ENCODE assay signal across 9 cellular contexts in the genomic region with DNA sequence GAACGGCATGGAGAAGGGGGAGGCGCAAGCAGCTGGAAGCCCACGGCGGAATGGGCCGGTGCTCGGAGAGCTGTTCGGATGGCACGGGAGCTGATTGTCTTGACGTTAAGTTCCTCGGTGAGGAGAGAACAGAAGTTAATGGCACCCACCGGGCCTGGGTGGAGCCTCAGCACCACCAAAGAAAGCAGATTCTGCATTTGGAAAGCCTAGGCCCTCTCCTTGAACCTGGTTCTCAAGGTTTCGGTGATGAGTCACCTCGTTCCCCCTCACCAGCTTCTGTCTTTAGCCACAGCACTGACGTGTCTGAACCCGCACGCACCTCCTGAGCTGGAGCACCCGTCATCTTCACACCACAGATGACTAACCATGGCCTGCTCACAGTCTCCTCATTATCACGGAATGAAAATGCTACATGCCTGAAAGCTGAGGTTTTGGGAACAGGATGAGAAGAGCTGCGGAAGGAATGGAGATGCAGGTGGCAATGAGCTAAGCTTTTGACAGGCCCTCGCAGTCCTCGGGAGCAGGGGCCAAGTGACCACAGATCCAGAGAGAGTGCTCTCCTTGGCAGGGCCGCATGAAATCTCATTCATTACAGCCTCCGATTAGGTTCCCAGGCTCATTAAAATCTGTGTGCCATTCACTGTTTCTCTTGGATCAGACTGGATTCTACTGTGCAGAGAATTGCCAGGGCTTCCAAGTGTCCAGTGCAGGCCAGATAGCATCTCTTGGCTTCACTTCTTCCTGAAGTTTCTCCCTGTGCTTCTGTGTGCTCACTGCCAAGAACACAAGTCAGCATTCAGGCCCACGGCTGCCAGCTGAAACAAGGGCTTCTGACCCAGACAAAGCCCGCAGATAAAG.
DNase-seq lines count a peak whose midpoint lies in the region; ATAC-seq, FAIRE-seq and TF ChIP-seq lines count a peak whose summit lies in the region.
"Had no signal": no experiment of that assay in that cellular context is flagged by ENCODE, and none has a peak within 500 bp of the region (broad histone marks: within the 10 kb centered on the region; RNA-seq: fewer than 3 reads in every experiment).

No MANE protein-coding gene starts in this region.

- 0 out of 4 replicates have a peak overlapping the region, but pooled peaks of 1 of the 2 experiments have one; percentile 36 for H3K9ac ChIP-seq in K562 (ENCODE audit: insufficient read depth in 1 of 2, low read depth in 2 of 2, low read length in 2 of 2)

- TF ChIP-seq RAD21 in K562 (CRISPR knock-in tag; conservative IDR thresholded peaks at IDR 0.05 in 1 of 2, IDR thresholded peaks at IDR 0.05 in 1 of 2), result no peak

- intact Hi-C loops in K562 (cut with micrococcal nuclease), result no loop called here

- H3K4me1 Mint-ChIP-seq in memory B cell, result peaks cover 3% of the 10 kb centered on the region

- H3K9me3 Mint-ChIP-seq in memory B cell, result no peaks in the 10 kb centered on the region

- H3K27ac Mint-ChIP-seq in memory B cell, result no peak overlapping the region

- H3K4me3 Mint-ChIP-seq in memory B cell, result no peak overlapping the region

- H3K4me3 ChIP-seq in K562 (no peak overlapping the region), suprapubic skin (no peak overlapping the region)

- peaks cover 6 to 7% of the 10 kb centered on the region in 2 experiments; a peak in 3 of 5 replicates for H3K4me1 ChIP-seq in K562 (replicated peaks in 1 of 2; ENCODE audit: control insufficient read depth in 2 of 2, insufficient read depth in 2 of 2, low read length in 2 of 2)
- peaks cover 15% of the 10 kb centered on the region for H3K4me1 ChIP-seq in suprapubic skin

- ATAC-seq in K562, result peak; percentile 76
- ATAC-seq in memory B cell (ENCODE audit: low read depth), result peak; percentile 93
- ATAC-seq in GM19023 (IDR thresholded peaks at IDR 0.05; ENCODE audit: unreplicated experiment), result no peak

- peaks cover 59 to 75% of the 10 kb centered on the region in 2 experiments for H3K27me3 ChIP-seq in K562 (ENCODE audit: control insufficient read depth in 2 of 2, insufficient read depth in 2 of 2, low read length in 2 of 2)
- H3K27me3 ChIP-seq in suprapubic skin, result peaks cover 6% of the 10 kb centered on the region

- in situ Hi-C loops in KBM-7 (cut with MboI; ENCODE audit: low pct_unique_long_range_greater_than_20kb, low sequenced_read_pairs) (no loop called here), K562 (cut with MboI) (no loop called here)

- 16% methylated on average over 23 of the region's 25 CpGs for WGBS in K562 (ENCODE audit: insufficient coverage, low coverage, missing lambda C conversion rate)
- WGBS in suprapubic skin, result 45% methylated on average over 25 of the region's 25 CpGs

- no peaks in the 10 kb centered on the region for H3K79me2 ChIP-seq in K562 (ENCODE audit: control insufficient read depth, insufficient read depth, low read length)

- peaks cover 3% of the 10 kb centered on the region for H3K9me1 ChIP-seq in K562 (ENCODE audit: control insufficient read depth, insufficient read depth, low read length)

- CTCF ChIA-PET in K562 (lab: Yijun Ruan, JAX; ENCODE audit: low intra/inter-chr PET ratio), result no interaction called here

- DNase-seq in activated CD4-positive, alpha-beta T cell treated with anti-CD3 and anti-CD28 coated beads for 24 hours (ENCODE audit: low read depth in 2 of 2), result peak; percentile 13 to 14
- DNase-seq in activated CD4-positive, alpha-beta T cell treated with anti-CD3 and anti-CD28 coated beads for 1 hour, result no peak
- DNase-seq in KBM-7 (peak; percentile 15), K562 (ENCODE audit: extremely low read depth in 1 of 4, low spot score in 3 of 4) (peak; percentile 33 to 70 (median 44)), memory B cell (ENCODE audit: low spot score in 2 of 2) (no peak), suprapubic skin (ENCODE audit: low spot score in 2 of 2) (no peak), DMS53 treated with DMSO at 0.1 percent for 48 hours (lab: John Stamatoyannopoulos, UW; ENCODE audit: unreplicated experiment) (no peak)

- TF ChIP-seq POLR2A in K562 (conservative IDR thresholded peaks at IDR 0.05) (no peak), suprapubic skin (IDR thresholded peaks at IDR 0.05) (no peak)

- H3K9me3 ChIP-seq in K562 (replicated peaks; ENCODE audit: control insufficient read depth, insufficient read depth, low read depth, low read length), result peaks cover 2% of the 10 kb centered on the region; the same call in 1 of the 2 replicates
- no peaks in the 10 kb centered on the region for H3K9me3 ChIP-seq in suprapubic skin

- H3K27me3 Mint-ChIP-seq in memory B cell, result peaks cover 14% of the 10 kb centered on the region

- no peak overlapping the region for H3K27ac ChIP-seq in K562 (ENCODE audit: extremely low read depth, low read depth, low read length)
- peak overlapping the region; percentile 89 for H3K27ac ChIP-seq in suprapubic skin

- TF ChIP-seq CTCF in K562 (IDR thresholded peaks at IDR 0.05 in 2 of 3, conservative IDR thresholded peaks at IDR 0.05 in 1 of 3; ENCODE audit: insufficient read depth in 2 of 3, low read depth in 1 of 3, low read length in 3 of 3) (no peak), suprapubic skin (IDR thresholded peaks at IDR 0.05) (no peak)

- no TSS peak for BruUV-seq in K562 (replicated peaks; lab: Mats Ljungman, UMichigan)

- H2AFZ ChIP-seq in K562 (ENCODE audit: low read depth, low read length), result no peak overlapping the region; the same call in 1 of the 2 replicates

- no peaks in the 10 kb centered on the region for H3K36me3 ChIP-seq in K562 (ENCODE audit: control insufficient read depth, insufficient read depth, low read length)
- H3K36me3 ChIP-seq in suprapubic skin, result no peaks in the 10 kb centered on the region

- TF ChIP-seq EP300 in K562 (IDR thresholded peaks at IDR 0.05; ENCODE audit: low read length) (no peak), suprapubic skin (IDR thresholded peaks at IDR 0.05) (no peak)

- POLR2A ChIA-PET in K562 (lab: Yijun Ruan, JAX), result interaction anchor here (0.5 to 0.9 kb wide), 3 partner anchors 14 to 57 kb away, joined by 3 to 4 read pairs (median 3); no protein-coding TSS in a partner anchor

- H4K20me1 ChIP-seq in K562 (replicated peaks; ENCODE audit: control insufficient read depth, insufficient read depth, low read length), result no peaks in the 10 kb centered on the region

- no peak overlapping the region for H3K4me2 ChIP-seq in K562 (ENCODE audit: insufficient read depth, low read length)

- FAIRE-seq in K562 (lab: Jason Lieb, UNC), result peak; percentile 65
- FAIRE-seq: A204.1 had no signal

- H3K36me3 Mint-ChIP-seq in memory B cell, result no peaks in the 10 kb centered on the region

TF ChIP-seq in K562, 482 proteins besides CTCF, POLR2A, EP300 and RAD21 (continues in another document):
- TF ChIP-seq, protein P1, sequence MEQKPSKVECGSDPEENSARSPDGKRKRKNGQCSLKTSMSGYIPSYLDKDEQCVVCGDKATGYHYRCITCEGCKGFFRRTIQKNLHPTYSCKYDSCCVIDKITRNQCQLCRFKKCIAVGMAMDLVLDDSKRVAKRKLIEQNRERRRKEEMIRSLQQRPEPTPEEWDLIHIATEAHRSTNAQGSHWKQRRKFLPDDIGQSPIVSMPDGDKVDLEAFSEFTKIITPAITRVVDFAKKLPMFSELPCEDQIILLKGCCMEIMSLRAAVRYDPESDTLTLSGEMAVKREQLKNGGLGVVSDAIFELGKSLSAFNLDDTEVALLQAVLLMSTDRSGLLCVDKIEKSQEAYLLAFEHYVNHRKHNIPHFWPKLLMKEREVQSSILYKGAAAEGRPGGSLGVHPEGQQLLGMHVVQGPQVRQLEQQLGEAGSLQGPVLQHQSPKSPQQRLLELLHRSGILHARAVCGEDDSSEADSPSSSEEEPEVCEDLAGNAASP (IDR thresholded peaks at IDR 0.05), result no peak
- no peak for TF ChIP-seq ZNF764 (CRISPR knock-in tag; IDR thresholded peaks at IDR 0.05; ENCODE audit: low read depth)
- 0 out of 2 replicates have a peak, but pooled peaks have one; percentile 19 for TF ChIP-seq ZFX (CRISPR knock-in tag; IDR thresholded peaks at IDR 0.05)
- TF ChIP-seq, protein P2, sequence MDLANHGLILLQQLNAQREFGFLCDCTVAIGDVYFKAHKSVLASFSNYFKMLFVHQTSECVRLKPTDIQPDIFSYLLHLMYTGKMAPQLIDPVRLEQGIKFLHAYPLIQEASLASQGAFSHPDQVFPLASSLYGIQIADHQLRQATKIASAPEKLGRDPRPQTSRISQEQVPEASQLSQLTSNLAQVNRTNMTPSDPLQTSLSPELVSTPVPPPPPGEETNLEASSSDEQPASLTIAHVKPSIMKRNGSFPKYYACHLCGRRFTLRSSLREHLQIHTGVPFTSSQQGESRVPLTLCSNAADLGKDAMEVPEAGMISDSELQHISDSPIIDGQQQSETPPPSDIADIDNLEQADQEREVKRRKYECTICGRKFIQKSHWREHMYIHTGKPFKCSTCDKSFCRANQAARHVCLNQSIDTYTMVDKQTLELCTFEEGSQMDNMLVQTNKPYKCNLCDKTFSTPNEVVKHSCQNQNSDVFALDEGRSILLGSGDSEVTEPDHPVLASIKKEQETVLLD (IDR thresholded peaks at IDR 0.05), result no peak
- TF ChIP-seq ZC3H11A (IDR thresholded peaks at IDR 0.05; ENCODE audit: low read depth, low read length), result no peak
- no peak for TF ChIP-seq GABPB2 (CRISPR knock-in tag; conservative IDR thresholded peaks at IDR 0.05)
- TF ChIP-seq, protein P3, sequence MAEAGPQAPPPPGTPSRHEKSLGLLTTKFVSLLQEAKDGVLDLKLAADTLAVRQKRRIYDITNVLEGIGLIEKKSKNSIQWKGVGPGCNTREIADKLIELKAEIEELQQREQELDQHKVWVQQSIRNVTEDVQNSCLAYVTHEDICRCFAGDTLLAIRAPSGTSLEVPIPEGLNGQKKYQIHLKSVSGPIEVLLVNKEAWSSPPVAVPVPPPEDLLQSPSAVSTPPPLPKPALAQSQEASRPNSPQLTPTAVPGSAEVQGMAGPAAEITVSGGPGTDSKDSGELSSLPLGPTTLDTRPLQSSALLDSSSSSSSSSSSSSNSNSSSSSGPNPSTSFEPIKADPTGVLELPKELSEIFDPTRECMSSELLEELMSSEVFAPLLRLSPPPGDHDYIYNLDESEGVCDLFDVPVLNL (CRISPR knock-in tag; IDR thresholded peaks at IDR 0.05; ENCODE audit: low read depth), result no peak

Comparison
In these comparisons a context has a peak if more than half of its experiments do, and no peak if none do; other contexts are left out.
1. DNase-seq: peak in activated CD4-positive, alpha-beta T cell treated with anti-CD3 and anti-CD28 coated beads for 24 hours (2 of 2), KBM-7 (single experiment) and K562 (4 of 4); none in activated CD4-positive, alpha-beta T cell treated with anti-CD3 and anti-CD28 coated beads for 1 hour (single experiment), memory B cell (0 of 2), suprapubic skin (0 of 2) and DMS53 treated with DMSO at 0.1 percent for 48 hours (single experiment).